18 cellular contexts compared by ENCODE assay signal in genomic region chr16:3874794-3875692, GRCh38. TPM values are rescaled to one million over a fixed set of nuclear protein-coding genes. Genes with fewer than 3 reads are reported as not detected.
DNase-seq lines count a peak whose midpoint lies in the region; ATAC-seq and TF ChIP-seq lines count a peak whose summit lies in the region.
"Had no signal": no experiment of that assay in that cellular context is flagged by ENCODE, and none has a peak within 500 bp of the region (broad histone marks: within the 10 kb centered on the region; RNA-seq: fewer than 3 reads in every experiment).

No MANE protein-coding gene starts in this region.

- peak overlapping the region; percentile 36 for H3K27ac Mint-ChIP-seq in chondrocyte (ENCODE audit: unreplicated experiment)
- H3K27ac Mint-ChIP-seq: T-helper 2 cell treated with Interferon-gamma antibody and Interleukin-4, amounts not matched to agents 5 μg/mL and 100 μg/mL, for 36 hours had no signal

- peaks cover 91% of the 10 kb centered on the region for H3K4me1 Mint-ChIP-seq in chondrocyte (ENCODE audit: low read depth)

- H3K36me3 ChIP-seq in BLaER1 (no peaks in the 10 kb centered on the region; the same call in 1 of the 2 replicates), DND-41 (ENCODE audit: insufficient read depth, low read length) (peaks cover 21% of the 10 kb centered on the region), neutrophil (peaks cover 23% of the 10 kb centered on the region)

- H3K27me3 ChIP-seq in BLaER1 = no peaks in the 10 kb centered on the region
- no peaks in the 10 kb centered on the region for H3K27me3 ChIP-seq in DND-41 (ENCODE audit: insufficient read depth, low read length, poor library complexity)
- H3K27me3 ChIP-seq in neutrophil = no peaks in the 10 kb centered on the region

- H3K4me2 ChIP-seq in BLaER1 = peak overlapping the region; percentile 82
- peak overlapping the region; percentile 96; the same call in 1 of the 2 replicates for H3K4me2 ChIP-seq in DND-41 (ENCODE audit: insufficient read depth, low read length)

- H3K4me1 ChIP-seq in BLaER1 = peaks cover 85% of the 10 kb centered on the region
- H3K4me1 ChIP-seq in DND-41 (ENCODE audit: insufficient read depth, low read length) = peaks cover 47% of the 10 kb centered on the region
- peaks cover 85 to 88% of the 10 kb centered on the region in 2 experiments for H3K4me1 ChIP-seq in neutrophil (ENCODE audit: control insufficient read depth in 1 of 2, insufficient read depth in 1 of 2, low read depth in 1 of 2, low read length in 1 of 2)

- H3K36me3 Mint-ChIP-seq in chondrocyte (ENCODE audit: low read depth) = no peaks in the 10 kb centered on the region

- H3K27me3 Mint-ChIP-seq in chondrocyte (ENCODE audit: low read depth) = no peaks in the 10 kb centered on the region

- H4K20me1 ChIP-seq in BLaER1 (peaks cover 98% of the 10 kb centered on the region), DND-41 (ENCODE audit: insufficient read depth, low read length) (peaks cover 92% of the 10 kb centered on the region)

- no peak overlapping the region for H3K4me3 ChIP-seq in BLaER1
- no peak overlapping the region for H3K4me3 ChIP-seq in DND-41 (ENCODE audit: low read depth in 1 of 2, low read length in 2 of 2)
- H3K4me3 ChIP-seq in neutrophil (ENCODE audit: low read depth in 1 of 2, low read length in 1 of 2) = no peak overlapping the region

- no peaks in the 10 kb centered on the region for H3K9me3 ChIP-seq in BLaER1
- H3K9me3 ChIP-seq in DND-41 (ENCODE audit: insufficient read depth, low read length, severe bottlenecking) = no peaks in the 10 kb centered on the region
- H3K9me3 ChIP-seq in neutrophil = no peaks in the 10 kb centered on the region

- H2AFZ ChIP-seq in DND-41 (ENCODE audit: low read depth, low read length) = no peak overlapping the region

- H3K27ac ChIP-seq in BLaER1 = 0 out of 2 replicates have a peak overlapping the region, but pooled peaks have one; percentile 35
- H3K27ac ChIP-seq in DND-41 (ENCODE audit: low read length) = no peak overlapping the region
- peak overlapping the region; percentile 32 for H3K27ac ChIP-seq in neutrophil

- H3K79me2 ChIP-seq in DND-41 (ENCODE audit: insufficient read depth, low read length) = peaks cover 98% of the 10 kb centered on the region

- DNase-seq in DND-41 (no peak), chondrocyte (ENCODE audit: low spot score) (no peak), cortex of kidney (lab: John Stamatoyannopoulos, UW) (no peak), Right ventricle myocardium inferior (ENCODE audit: missing footprints) (no peak), DMS114 treated with DMSO at 0.1 percent for 48 hours (lab: John Stamatoyannopoulos, UW; ENCODE audit: unreplicated experiment) (no peak), 8988T (no peak)
- DNase-seq: activated CD8-positive, alpha-beta memory T cell treated with anti-CD3 and anti-CD28 coated beads, Interleukin-2, amount 50 U/mL, for 4 hours; AML-193; central memory CD4-positive, alpha-beta T cell; DMS153; HCEC 1CT; left ventricle myocardium superior; NCI-H187 treated with DMSO at 0.1 percent for 48 hours; Right ventricle myocardium superior had no signal

- no peak overlapping the region for H3K9ac ChIP-seq in BLaER1
- H3K9ac ChIP-seq in DND-41 (ENCODE audit: low read depth, low read length) = no peak overlapping the region

- intact Hi-C loops in Right ventricle myocardium inferior (cut with DNase I) = loop anchor here (5.0 to 10.0 kb wide), 2 partner anchors 103 to 160 kb away; partner anchors contain the start of gene TRAP1

- no peak for ATAC-seq in DND-41 (ENCODE audit: insufficient read depth, low read depth)
- ATAC-seq in Right ventricle myocardium inferior = no peak
- ATAC-seq: activated CD4-positive, CD25-positive, alpha-beta regulatory T cell treated with anti-CD3 and anti-CD28 coated beads, Interleukin-2, amount 50 U/mL, for 24 hours; left ventricle myocardium superior had no signal

- no peak overlapping the region for H3K4me3 Mint-ChIP-seq in chondrocyte (ENCODE audit: unreplicated experiment)
- H3K4me3 Mint-ChIP-seq: T-helper 2 cell treated with Interferon-gamma antibody and Interleukin-4, amounts not matched to agents 5 μg/mL and 100 μg/mL, for 36 hours had no signal

- TF ChIP-seq CTCF in DND-41 (IDR thresholded peaks at IDR 0.05; ENCODE audit: borderline replicate concordance, extremely low read depth, low read length, poor library complexity, severe bottlenecking) (no peak), chondrocyte (IDR thresholded peaks at IDR 0.05) (no peak), neutrophil (IDR thresholded peaks at IDR 0.05) (no peak)

- H3K9me3 Mint-ChIP-seq in chondrocyte (ENCODE audit: low read depth) = no peaks in the 10 kb centered on the region
- H3K9me3 Mint-ChIP-seq: T-helper 2 cell treated with Interferon-gamma antibody and Interleukin-4, amounts not matched to agents 5 μg/mL and 100 μg/mL, for 36 hours had no signal

RNA-seq across cellular contexts. Expression of gene CREBBP, which starts 5.5 kb away (rescaled TPM):
- total RNA-seq in chondrocyte (59.2 to 64.0 TPM (median 60.7 TPM) in 3 replicates), Right ventricle myocardium inferior (38.0 TPM)
